In the genomic region with DNA sequence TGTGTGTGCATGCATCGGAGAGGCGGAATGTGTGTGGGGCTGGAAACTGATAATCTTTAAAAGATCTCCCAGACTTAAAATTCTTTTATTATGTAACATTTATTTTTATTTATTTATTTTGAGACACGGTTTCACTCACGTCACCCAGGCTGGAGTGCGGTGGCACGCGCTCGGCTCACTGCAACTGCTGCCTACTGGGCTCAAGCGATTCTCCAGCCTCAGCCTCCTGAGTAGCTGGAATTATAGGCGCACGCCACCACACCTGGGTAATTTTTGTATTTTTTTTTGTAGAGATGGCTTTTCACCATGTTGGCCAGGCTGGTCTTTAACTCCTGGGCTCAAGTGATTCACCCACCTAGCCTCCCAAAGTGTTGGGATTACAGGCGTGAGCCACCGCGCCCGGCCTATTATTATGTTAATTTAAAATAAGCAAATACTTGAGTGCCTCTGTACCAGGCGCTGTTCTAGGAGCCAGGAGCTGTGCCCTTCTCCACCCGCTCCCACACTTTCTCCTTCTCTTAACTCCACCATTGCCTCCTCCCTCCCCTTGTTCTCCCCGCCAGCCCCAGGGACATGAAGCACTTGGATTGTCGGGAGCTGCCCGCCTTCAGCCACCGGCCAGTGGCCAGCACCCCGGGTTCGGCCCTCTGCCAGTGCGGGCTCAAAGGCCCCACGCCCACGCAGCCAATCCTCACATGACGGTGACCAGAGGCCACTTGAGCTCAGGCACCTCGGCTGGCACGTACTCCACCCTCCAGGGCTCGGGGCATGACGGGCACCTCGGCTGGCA, we compare ENCODE assay signal across 1 cellular context.
TF ChIP-seq lines count a peak whose summit lies in the region.

No MANE protein-coding gene starts in this region.

TF ChIP-seq in WTC11, 78 proteins besides CTCF, POLR2A, EP300 and RAD21 (continued from another document):
- TF ChIP-seq, protein P1, sequence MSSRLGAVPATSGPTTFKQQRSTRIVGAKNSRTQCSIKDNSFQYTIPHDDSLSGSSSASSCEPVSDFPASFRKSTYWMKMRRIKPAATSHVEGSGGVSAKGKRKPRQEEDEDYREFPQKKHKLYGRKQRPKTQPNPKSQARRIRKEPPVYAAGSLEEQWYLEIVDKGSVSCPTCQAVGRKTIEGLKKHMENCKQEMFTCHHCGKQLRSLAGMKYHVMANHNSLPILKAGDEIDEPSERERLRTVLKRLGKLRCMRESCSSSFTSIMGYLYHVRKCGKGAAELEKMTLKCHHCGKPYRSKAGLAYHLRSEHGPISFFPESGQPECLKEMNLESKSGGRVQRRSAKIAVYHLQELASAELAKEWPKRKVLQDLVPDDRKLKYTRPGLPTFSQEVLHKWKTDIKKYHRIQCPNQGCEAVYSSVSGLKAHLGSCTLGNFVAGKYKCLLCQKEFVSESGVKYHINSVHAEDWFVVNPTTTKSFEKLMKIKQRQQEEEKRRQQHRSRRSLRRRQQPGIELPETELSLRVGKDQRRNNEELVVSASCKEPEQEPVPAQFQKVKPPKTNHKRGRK (CRISPR knock-in tag; IDR thresholded peaks at IDR 0.05; ENCODE audit: borderline replicate concordance), result no peak
- TF ChIP-seq, protein P2, sequence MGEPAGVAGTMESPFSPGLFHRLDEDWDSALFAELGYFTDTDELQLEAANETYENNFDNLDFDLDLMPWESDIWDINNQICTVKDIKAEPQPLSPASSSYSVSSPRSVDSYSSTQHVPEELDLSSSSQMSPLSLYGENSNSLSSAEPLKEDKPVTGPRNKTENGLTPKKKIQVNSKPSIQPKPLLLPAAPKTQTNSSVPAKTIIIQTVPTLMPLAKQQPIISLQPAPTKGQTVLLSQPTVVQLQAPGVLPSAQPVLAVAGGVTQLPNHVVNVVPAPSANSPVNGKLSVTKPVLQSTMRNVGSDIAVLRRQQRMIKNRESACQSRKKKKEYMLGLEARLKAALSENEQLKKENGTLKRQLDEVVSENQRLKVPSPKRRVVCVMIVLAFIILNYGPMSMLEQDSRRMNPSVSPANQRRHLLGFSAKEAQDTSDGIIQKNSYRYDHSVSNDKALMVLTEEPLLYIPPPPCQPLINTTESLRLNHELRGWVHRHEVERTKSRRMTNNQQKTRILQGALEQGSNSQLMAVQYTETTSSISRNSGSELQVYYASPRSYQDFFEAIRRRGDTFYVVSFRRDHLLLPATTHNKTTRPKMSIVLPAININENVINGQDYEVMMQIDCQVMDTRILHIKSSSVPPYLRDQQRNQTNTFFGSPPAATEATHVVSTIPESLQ (CRISPR knock-in tag; IDR thresholded peaks at IDR 0.05), result no peak
- TF ChIP-seq ZNF317 (CRISPR knock-in tag; IDR thresholded peaks at IDR 0.05; ENCODE audit: borderline replicate concordance, low read depth) (no peak), NR3C1 (CRISPR knock-in tag; conservative IDR thresholded peaks at IDR 0.05; ENCODE audit: low read depth) (no peak), CREB1 (CRISPR knock-in tag; IDR thresholded peaks at IDR 0.05) (no peak), ZNF121 (CRISPR knock-in tag; IDR thresholded peaks at IDR 0.05) (no peak), TEAD1 (CRISPR knock-in tag; IDR thresholded peaks at IDR 0.05) (no peak)
- TF ChIP-seq, protein P3, sequence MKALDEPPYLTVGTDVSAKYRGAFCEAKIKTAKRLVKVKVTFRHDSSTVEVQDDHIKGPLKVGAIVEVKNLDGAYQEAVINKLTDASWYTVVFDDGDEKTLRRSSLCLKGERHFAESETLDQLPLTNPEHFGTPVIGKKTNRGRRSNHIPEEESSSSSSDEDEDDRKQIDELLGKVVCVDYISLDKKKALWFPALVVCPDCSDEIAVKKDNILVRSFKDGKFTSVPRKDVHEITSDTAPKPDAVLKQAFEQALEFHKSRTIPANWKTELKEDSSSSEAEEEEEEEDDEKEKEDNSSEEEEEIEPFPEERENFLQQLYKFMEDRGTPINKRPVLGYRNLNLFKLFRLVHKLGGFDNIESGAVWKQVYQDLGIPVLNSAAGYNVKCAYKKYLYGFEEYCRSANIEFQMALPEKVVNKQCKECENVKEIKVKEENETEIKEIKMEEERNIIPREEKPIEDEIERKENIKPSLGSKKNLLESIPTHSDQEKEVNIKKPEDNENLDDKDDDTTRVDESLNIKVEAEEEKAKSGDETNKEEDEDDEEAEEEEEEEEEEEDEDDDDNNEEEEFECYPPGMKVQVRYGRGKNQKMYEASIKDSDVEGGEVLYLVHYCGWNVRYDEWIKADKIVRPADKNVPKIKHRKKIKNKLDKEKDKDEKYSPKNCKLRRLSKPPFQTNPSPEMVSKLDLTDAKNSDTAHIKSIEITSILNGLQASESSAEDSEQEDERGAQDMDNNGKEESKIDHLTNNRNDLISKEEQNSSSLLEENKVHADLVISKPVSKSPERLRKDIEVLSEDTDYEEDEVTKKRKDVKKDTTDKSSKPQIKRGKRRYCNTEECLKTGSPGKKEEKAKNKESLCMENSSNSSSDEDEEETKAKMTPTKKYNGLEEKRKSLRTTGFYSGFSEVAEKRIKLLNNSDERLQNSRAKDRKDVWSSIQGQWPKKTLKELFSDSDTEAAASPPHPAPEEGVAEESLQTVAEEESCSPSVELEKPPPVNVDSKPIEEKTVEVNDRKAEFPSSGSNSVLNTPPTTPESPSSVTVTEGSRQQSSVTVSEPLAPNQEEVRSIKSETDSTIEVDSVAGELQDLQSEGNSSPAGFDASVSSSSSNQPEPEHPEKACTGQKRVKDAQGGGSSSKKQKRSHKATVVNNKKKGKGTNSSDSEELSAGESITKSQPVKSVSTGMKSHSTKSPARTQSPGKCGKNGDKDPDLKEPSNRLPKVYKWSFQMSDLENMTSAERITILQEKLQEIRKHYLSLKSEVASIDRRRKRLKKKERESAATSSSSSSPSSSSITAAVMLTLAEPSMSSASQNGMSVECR (CRISPR knock-in tag; IDR thresholded peaks at IDR 0.05; ENCODE audit: borderline replicate concordance), result no peak
- TF ChIP-seq, protein P4, sequence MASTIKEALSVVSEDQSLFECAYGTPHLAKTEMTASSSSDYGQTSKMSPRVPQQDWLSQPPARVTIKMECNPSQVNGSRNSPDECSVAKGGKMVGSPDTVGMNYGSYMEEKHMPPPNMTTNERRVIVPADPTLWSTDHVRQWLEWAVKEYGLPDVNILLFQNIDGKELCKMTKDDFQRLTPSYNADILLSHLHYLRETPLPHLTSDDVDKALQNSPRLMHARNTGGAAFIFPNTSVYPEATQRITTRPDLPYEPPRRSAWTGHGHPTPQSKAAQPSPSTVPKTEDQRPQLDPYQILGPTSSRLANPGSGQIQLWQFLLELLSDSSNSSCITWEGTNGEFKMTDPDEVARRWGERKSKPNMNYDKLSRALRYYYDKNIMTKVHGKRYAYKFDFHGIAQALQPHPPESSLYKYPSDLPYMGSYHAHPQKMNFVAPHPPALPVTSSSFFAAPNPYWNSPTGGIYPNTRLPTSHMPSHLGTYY (CRISPR knock-in tag; IDR thresholded peaks at IDR 0.05), result no peak
- TF ChIP-seq, protein P5, sequence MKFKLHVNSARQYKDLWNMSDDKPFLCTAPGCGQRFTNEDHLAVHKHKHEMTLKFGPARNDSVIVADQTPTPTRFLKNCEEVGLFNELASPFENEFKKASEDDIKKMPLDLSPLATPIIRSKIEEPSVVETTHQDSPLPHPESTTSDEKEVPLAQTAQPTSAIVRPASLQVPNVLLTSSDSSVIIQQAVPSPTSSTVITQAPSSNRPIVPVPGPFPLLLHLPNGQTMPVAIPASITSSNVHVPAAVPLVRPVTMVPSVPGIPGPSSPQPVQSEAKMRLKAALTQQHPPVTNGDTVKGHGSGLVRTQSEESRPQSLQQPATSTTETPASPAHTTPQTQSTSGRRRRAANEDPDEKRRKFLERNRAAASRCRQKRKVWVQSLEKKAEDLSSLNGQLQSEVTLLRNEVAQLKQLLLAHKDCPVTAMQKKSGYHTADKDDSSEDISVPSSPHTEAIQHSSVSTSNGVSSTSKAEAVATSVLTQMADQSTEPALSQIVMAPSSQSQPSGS (CRISPR knock-in tag; IDR thresholded peaks at IDR 0.05; ENCODE audit: borderline replicate concordance, low read depth), result no peak
- TF ChIP-seq, protein P6, sequence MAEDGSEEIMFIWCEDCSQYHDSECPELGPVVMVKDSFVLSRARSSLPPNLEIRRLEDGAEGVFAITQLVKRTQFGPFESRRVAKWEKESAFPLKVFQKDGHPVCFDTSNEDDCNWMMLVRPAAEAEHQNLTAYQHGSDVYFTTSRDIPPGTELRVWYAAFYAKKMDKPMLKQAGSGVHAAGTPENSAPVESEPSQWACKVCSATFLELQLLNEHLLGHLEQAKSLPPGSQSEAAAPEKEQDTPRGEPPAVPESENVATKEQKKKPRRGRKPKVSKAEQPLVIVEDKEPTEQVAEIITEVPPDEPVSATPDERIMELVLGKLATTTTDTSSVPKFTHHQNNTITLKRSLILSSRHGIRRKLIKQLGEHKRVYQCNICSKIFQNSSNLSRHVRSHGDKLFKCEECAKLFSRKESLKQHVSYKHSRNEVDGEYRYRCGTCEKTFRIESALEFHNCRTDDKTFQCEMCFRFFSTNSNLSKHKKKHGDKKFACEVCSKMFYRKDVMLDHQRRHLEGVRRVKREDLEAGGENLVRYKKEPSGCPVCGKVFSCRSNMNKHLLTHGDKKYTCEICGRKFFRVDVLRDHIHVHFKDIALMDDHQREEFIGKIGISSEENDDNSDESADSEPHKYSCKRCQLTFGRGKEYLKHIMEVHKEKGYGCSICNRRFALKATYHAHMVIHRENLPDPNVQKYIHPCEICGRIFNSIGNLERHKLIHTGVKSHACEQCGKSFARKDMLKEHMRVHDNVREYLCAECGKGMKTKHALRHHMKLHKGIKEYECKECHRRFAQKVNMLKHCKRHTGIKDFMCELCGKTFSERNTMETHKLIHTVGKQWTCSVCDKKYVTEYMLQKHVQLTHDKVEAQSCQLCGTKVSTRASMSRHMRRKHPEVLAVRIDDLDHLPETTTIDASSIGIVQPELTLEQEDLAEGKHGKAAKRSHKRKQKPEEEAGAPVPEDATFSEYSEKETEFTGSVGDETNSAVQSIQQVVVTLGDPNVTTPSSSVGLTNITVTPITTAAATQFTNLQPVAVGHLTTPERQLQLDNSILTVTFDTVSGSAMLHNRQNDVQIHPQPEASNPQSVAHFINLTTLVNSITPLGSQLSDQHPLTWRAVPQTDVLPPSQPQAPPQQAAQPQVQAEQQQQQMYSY (CRISPR knock-in tag; IDR thresholded peaks at IDR 0.05), result no peak
